15 cellular contexts compared by ENCODE assay signal in genomic region chr2:18788590-18788989, GRCh38.
DNase-seq lines count a peak whose midpoint lies in the region; ATAC-seq, FAIRE-seq and TF ChIP-seq lines count a peak whose summit lies in the region.
"Had no signal": no experiment of that assay in that cellular context is flagged by ENCODE, and none has a peak within 500 bp of the region (broad histone marks: within the 10 kb centered on the region; RNA-seq: fewer than 3 reads in every experiment).

No MANE protein-coding gene starts in this region.

- H3K9ac ChIP-seq in kidney (ENCODE audit: low read length in 2 of 2), result no peak overlapping the region

- no peak overlapping the region for H3K4me3 ChIP-seq in body of pancreas
- no peak overlapping the region for H3K4me3 ChIP-seq in kidney (ENCODE audit: low read length in 2 of 2)
- H3K4me3 ChIP-seq: uterus had no signal

- WGBS in body of pancreas, 2 donors, result 49 to 74% methylated on average over 5 of the region's 5 CpGs

- intact Hi-C loops in Right ventricle myocardium superior (cut with DNase I) (no loop called here), cardiac septum (cut with DNase I) (no loop called here), body of pancreas (cut with DNase I) (no loop called here), kidney (cut with DNase I) (no loop called here)

- no peaks in the 10 kb centered on the region for H3K27me3 ChIP-seq in body of pancreas
- H3K27me3 ChIP-seq: foreskin keratinocyte, neutrophil, uterus had no signal

- TF ChIP-seq CTCF in body of pancreas (IDR thresholded peaks at IDR 0.05), result no peak
- no peak for TF ChIP-seq CTCF in kidney (IDR thresholded peaks at IDR 0.05; ENCODE audit: borderline replicate concordance, extremely low read depth, insufficient read depth)

- CTCF ChIA-PET in activated CD8-positive, alpha-beta memory T cell treated with anti-CD3 and anti-CD28 coated beads, Interleukin-2, amount 10 ng/mL, durations not matched to agents 7 days and 5 days (lab: Charles Lee), result no interaction called here

- H3K9me3 Mint-ChIP-seq in activated T-cell treated with anti-CD3 and anti-CD28 coated beads, Interleukin-2, amount 50 U/mL, for 4 hours, result peaks cover 4% of the 10 kb centered on the region
- H3K9me3 Mint-ChIP-seq in activated CD8-positive, alpha-beta memory T cell treated with anti-CD3 and anti-CD28 coated beads, Interleukin-2, amount 10 ng/mL, durations not matched to agents 7 days and 5 days (ENCODE audit: low read depth), result peaks cover 2% of the 10 kb centered on the region
- H3K9me3 Mint-ChIP-seq: activated naive CD4-positive, alpha-beta T cell treated with anti-CD3 and anti-CD28 coated beads, Interleukin-2, amount 10 ng/mL, durations not matched to agents 7 days and 5 days had no signal

- H3K36me3 ChIP-seq in body of pancreas (replicated peaks in 1 of 2; ENCODE audit: insufficient read depth in 1 of 2, low read depth in 2 of 2) (no peaks in the 10 kb centered on the region), kidney (ENCODE audit: control insufficient read depth in 1 of 2, insufficient read depth in 2 of 2, low read length in 2 of 2) (no peaks in the 10 kb centered on the region)
- H3K36me3 ChIP-seq: neutrophil, uterus had no signal

- H3K36me3 Mint-ChIP-seq in activated T-cell treated with anti-CD3 and anti-CD28 coated beads, Interleukin-2, amount 50 U/mL, for 4 hours (ENCODE audit: insufficient read depth), result peaks cover 11% of the 10 kb centered on the region
- no peaks in the 10 kb centered on the region for H3K36me3 Mint-ChIP-seq in activated CD8-positive, alpha-beta memory T cell treated with anti-CD3 and anti-CD28 coated beads, Interleukin-2, amount 10 ng/mL, durations not matched to agents 7 days and 5 days
- H3K36me3 Mint-ChIP-seq: activated naive CD4-positive, alpha-beta T cell treated with anti-CD3 and anti-CD28 coated beads, Interleukin-2, amount 10 ng/mL, durations not matched to agents 7 days and 5 days had no signal

- H3K9me3 ChIP-seq in body of pancreas, result no peaks in the 10 kb centered on the region
- H3K9me3 ChIP-seq in kidney (ENCODE audit: control insufficient read depth in 1 of 2, low read length in 2 of 2), result no peaks in the 10 kb centered on the region
- H3K9me3 ChIP-seq: neutrophil, uterus had no signal

- H3K4me3 Mint-ChIP-seq in activated T-cell treated with anti-CD3 and anti-CD28 coated beads, Interleukin-2, amount 50 U/mL, for 4 hours, result no peak overlapping the region
- no peak overlapping the region for H3K4me3 Mint-ChIP-seq in activated CD8-positive, alpha-beta memory T cell treated with anti-CD3 and anti-CD28 coated beads, Interleukin-2, amount 10 ng/mL, durations not matched to agents 7 days and 5 days
- H3K4me3 Mint-ChIP-seq: activated naive CD4-positive, alpha-beta T cell treated with anti-CD3 and anti-CD28 coated beads, Interleukin-2, amount 10 ng/mL, durations not matched to agents 7 days and 5 days had no signal

- DNase-seq in Right ventricle myocardium superior, result peak; percentile 39
- DNase-seq in cardiac septum (ENCODE audit: low spot score), result no peak
- DNase-seq in body of pancreas, result peak; percentile 20 to 55 (median 44)
- peak; percentile 84 for DNase-seq in kidney
- DNase-seq in urothelium cell line (ENCODE audit: low spot score), result peak; percentile 51
- no peak for DNase-seq in activated T-cell treated with anti-CD3 and anti-CD28 coated beads, Interleukin-2, amount 50 U/mL, for 4 hours
- no peak for DNase-seq in activated CD8-positive, alpha-beta memory T cell treated with anti-CD3 and anti-CD28 coated beads, Interleukin-2, amount 10 ng/mL, durations not matched to agents 7 days and 5 days
- DNase-seq: activated CD8-positive, alpha-beta memory T cell treated with anti-CD3 and anti-CD28 coated beads for 24 hours; activated naive CD4-positive, alpha-beta T cell treated with anti-CD3 and anti-CD28 coated beads, Interleukin-2, amount 10 ng/mL, durations not matched to agents 7 days and 5 days; cortex of kidney; foreskin keratinocyte; NCI-H1092 treated with DMSO at 0.1 percent for 48 hours; uterus had no signal

- H3K27ac ChIP-seq in body of pancreas, result peak overlapping the region in 2 of 4 donors; percentile 19 to 25
- H3K27ac ChIP-seq in kidney (ENCODE audit: low read depth in 2 of 2, low read length in 2 of 2), result no peak overlapping the region
- H3K27ac ChIP-seq: foreskin keratinocyte, neutrophil, uterus had no signal

- no peaks in the 10 kb centered on the region for H3K27me3 Mint-ChIP-seq in activated T-cell treated with anti-CD3 and anti-CD28 coated beads, Interleukin-2, amount 50 U/mL, for 4 hours (ENCODE audit: low read depth)
- H3K27me3 Mint-ChIP-seq in activated CD8-positive, alpha-beta memory T cell treated with anti-CD3 and anti-CD28 coated beads, Interleukin-2, amount 10 ng/mL, durations not matched to agents 7 days and 5 days, result no peaks in the 10 kb centered on the region
- H3K27me3 Mint-ChIP-seq: activated naive CD4-positive, alpha-beta T cell treated with anti-CD3 and anti-CD28 coated beads, Interleukin-2, amount 10 ng/mL, durations not matched to agents 7 days and 5 days had no signal

- FAIRE-seq in kidney (lab: Jason Lieb, UNC) (no peak), urothelium cell line (lab: Jason Lieb, UNC) (no peak)

- no peaks in the 10 kb centered on the region for H3K4me1 Mint-ChIP-seq in activated T-cell treated with anti-CD3 and anti-CD28 coated beads, Interleukin-2, amount 50 U/mL, for 4 hours (ENCODE audit: low read depth)
- no peaks in the 10 kb centered on the region for H3K4me1 Mint-ChIP-seq in activated CD8-positive, alpha-beta memory T cell treated with anti-CD3 and anti-CD28 coated beads, Interleukin-2, amount 10 ng/mL, durations not matched to agents 7 days and 5 days
- H3K4me1 Mint-ChIP-seq: activated naive CD4-positive, alpha-beta T cell treated with anti-CD3 and anti-CD28 coated beads, Interleukin-2, amount 10 ng/mL, durations not matched to agents 7 days and 5 days had no signal

- H3K4me1 ChIP-seq in body of pancreas, result peaks cover 6% of the 10 kb centered on the region
- H3K4me1 ChIP-seq in kidney (ENCODE audit: control insufficient read depth in 1 of 2, insufficient read depth in 1 of 2, low read depth in 1 of 2, low read length in 2 of 2), result peaks cover 0 to 5% of the 10 kb centered on the region in 2 donors
- H3K4me1 ChIP-seq: foreskin keratinocyte, uterus had no signal

- ATAC-seq in Right ventricle myocardium superior (ENCODE audit: poor library complexity) (peak; percentile 31), body of pancreas (peak; percentile 64), GM18511 (IDR thresholded peaks at IDR 0.05; ENCODE audit: unreplicated experiment) (no peak)
- ATAC-seq in activated T-cell treated with anti-CD3 and anti-CD28 coated beads, Interleukin-2, amount 50 U/mL, for 4 hours, result no peak
- ATAC-seq in activated CD8-positive, alpha-beta memory T cell treated with anti-CD3 and anti-CD28 coated beads, Interleukin-2, amount 10 ng/mL, durations not matched to agents 7 days and 5 days, result no peak
- ATAC-seq: foreskin keratinocyte had no signal

- TF ChIP-seq POLR2A in body of pancreas (IDR thresholded peaks at IDR 0.05), result no peak

- no peak overlapping the region for H3K27ac Mint-ChIP-seq in activated CD8-positive, alpha-beta memory T cell treated with anti-CD3 and anti-CD28 coated beads, Interleukin-2, amount 10 ng/mL, durations not matched to agents 7 days and 5 days
- H3K27ac Mint-ChIP-seq: activated naive CD4-positive, alpha-beta T cell treated with anti-CD3 and anti-CD28 coated beads, Interleukin-2, amount 10 ng/mL, durations not matched to agents 7 days and 5 days had no signal

Comparison
In these comparisons a context has a peak if more than half of its experiments do, and no peak if none do; other contexts are left out.
1. DNase-seq: peak in Right ventricle myocardium superior (single experiment), body of pancreas (4 of 4), kidney (single experiment) and urothelium cell line (single experiment); none in cardiac septum (single experiment), activated T-cell treated with anti-CD3 and anti-CD28 coated beads, Interleukin-2, amount 50 U/mL, for 4 hours (single experiment) and activated CD8-positive, alpha-beta memory T cell treated with anti-CD3 and anti-CD28 coated beads, Interleukin-2, amount 10 ng/mL, durations not matched to agents 7 days and 5 days (single experiment).
2. ATAC-seq: peak in Right ventricle myocardium superior (single experiment) and body of pancreas (single experiment); none in GM18511 (single experiment), activated T-cell treated with anti-CD3 and anti-CD28 coated beads, Interleukin-2, amount 50 U/mL, for 4 hours (0 of 2) and activated CD8-positive, alpha-beta memory T cell treated with anti-CD3 and anti-CD28 coated beads, Interleukin-2, amount 10 ng/mL, durations not matched to agents 7 days and 5 days (single experiment).